8 cellular contexts compared by ENCODE assay signal in genomic region chr1:162498442-162498785, GRCh38. TPM values are rescaled to one million over a fixed set of nuclear protein-coding genes. Genes with fewer than 3 reads are reported as not detected.
DNase-seq lines count a peak whose midpoint lies in the region; TF ChIP-seq lines count a peak whose summit lies in the region.

No MANE protein-coding gene starts in this region.

- no peaks in the 10 kb centered on the region for H3K27me3 ChIP-seq in H7 (ENCODE audit: control insufficient read depth, insufficient read depth, low read length)
- H3K27me3 ChIP-seq in mucosa of rectum (ENCODE audit: control insufficient read depth in 2 of 2, insufficient read depth in 2 of 2, low read length in 2 of 2), result no peaks in the 10 kb centered on the region

- H3K4me1 ChIP-seq in mucosa of rectum (ENCODE audit: control insufficient read depth in 2 of 2, insufficient read depth in 2 of 2, low read length in 2 of 2), result peaks cover 10 to 13% of the 10 kb centered on the region in 2 donors

- DNase-seq in GM13977 (ENCODE audit: low spot score), result peak; percentile 22
- no peak for DNase-seq in H7
- peak; percentile 75 for DNase-seq in NAMALWA (ENCODE audit: low spot score)
- peak in 3 of 61 donors; percentile 18 to 37 (median 19) for DNase-seq in caudate nucleus (lab: John Stamatoyannopoulos, UW)
- DNase-seq in T-helper 9 cell, result no peak
- DNase-seq in 8988T, result no peak
- no peak for DNase-seq in NCI-H1105 (lab: John Stamatoyannopoulos, UW)

- peaks cover 5% of the 10 kb centered on the region for H3K36me3 ChIP-seq in H7 (replicated peaks; ENCODE audit: control insufficient read depth, insufficient read depth, low read length)
- H3K36me3 ChIP-seq in mucosa of rectum (ENCODE audit: control insufficient read depth in 2 of 2, insufficient read depth in 2 of 2, low read length in 2 of 2), result peaks cover 27 to 28% of the 10 kb centered on the region in 2 donors

- in situ Hi-C loops in GM13977 (cut with MboI; ENCODE audit: low pct_unique_long_range_greater_than_20kb, low sequenced_read_pairs, unreplicated experiment), result no loop called here

- peak overlapping the region; percentile 94 to 99 for H3K9ac ChIP-seq in mucosa of rectum (ENCODE audit: low read depth in 1 of 2, low read length in 2 of 2)

- peak overlapping the region; percentile 98 for H3K4me3 ChIP-seq in H7 (ENCODE audit: insufficient read depth, low read depth, low read length)
- peak overlapping the region; percentile 98 for H3K4me3 ChIP-seq in mucosa of rectum (ENCODE audit: low read length in 2 of 2)

- H3K27ac ChIP-seq in caudate nucleus (ENCODE audit: low read depth, low read length) (peak overlapping the region; percentile 67), mucosa of rectum (ENCODE audit: low read depth in 2 of 2, low read length in 2 of 2) (peak overlapping the region; percentile 88 to 89)

- H3K9me3 ChIP-seq in mucosa of rectum (ENCODE audit: control insufficient read depth in 2 of 2, low read length in 2 of 2), result no peaks in the 10 kb centered on the region

- no peak for TF ChIP-seq CTCF in GM13977 (IDR thresholded peaks at IDR 0.05; ENCODE audit: extremely low read depth, insufficient read depth, missing control alignments)

RNA-seq across cellular contexts. Expression of gene UHMK1, which starts 0.8 kb away (rescaled TPM):
- 21.7 and 30.2 TPM in 2 replicates for total RNA-seq in H7 (2014; rRNA removed; shearing (Covaris generic))

Comparison
In these comparisons a context has a peak if more than half of its experiments do, and no peak if none do; other contexts are left out.
1. DNase-seq: peak in GM13977 (single experiment) and NAMALWA (single experiment); none in H7 (single experiment), T-helper 9 cell (single experiment), 8988T (single experiment) and NCI-H1105 (single experiment).